In the genomic region with DNA sequence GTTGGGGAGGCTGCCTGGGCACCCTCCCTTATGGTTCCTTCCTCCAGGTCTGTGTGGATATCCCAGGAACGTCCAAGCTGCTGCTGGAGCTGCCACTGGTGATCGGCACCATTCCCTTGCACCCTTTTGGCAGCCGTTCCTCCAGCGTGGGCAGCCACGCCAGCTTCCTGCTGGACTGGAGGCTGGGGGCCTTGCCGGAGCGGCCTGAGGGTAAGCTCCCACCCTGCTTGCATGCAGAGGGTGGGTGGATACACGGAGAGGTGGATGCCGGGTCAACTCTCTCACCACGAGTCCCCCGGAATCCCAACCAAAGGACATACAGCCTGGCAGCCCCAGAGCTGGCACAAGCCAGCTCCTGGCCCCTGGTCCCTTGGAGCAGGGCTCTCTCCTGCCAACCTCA, we compare ENCODE assay signal across 23 cellular contexts. TPM values are rescaled to one million over a fixed set of nuclear protein-coding genes. Genes with fewer than 3 reads are reported as not detected.
DNase-seq lines count a peak whose midpoint lies in the region; ATAC-seq and TF ChIP-seq lines count a peak whose summit lies in the region.
"Had no signal": no experiment of that assay in that cellular context is flagged by ENCODE, and none has a peak within 500 bp of the region (broad histone marks: within the 10 kb centered on the region; RNA-seq: fewer than 3 reads in every experiment).

No MANE protein-coding gene starts in this region.

- H3K27me3 Mint-ChIP-seq in T-helper 1 cell treated with Interleukin-12 subunit alpha and Interleukin-12 subunit beta and Interleukin-4 antibody, amounts not matched to agents 30 μg/mL and 1 μg/mL, for 36 hours (ENCODE audit: low read depth) = no peaks in the 10 kb centered on the region
- no peaks in the 10 kb centered on the region for H3K27me3 Mint-ChIP-seq in activated T-helper 1 cell treated with anti-CD3 and anti-CD28 coated beads, Interleukin-12 subunit alpha, Interleukin-12 subunit beta, Interleukin-2, Interleukin-4 antibody, amounts not matched to agents 30 ng/mL and 10 ng/mL and 1 ng/mL, durations not matched to agents 14 hours and 24 hours and 36 hours (ENCODE audit: insufficient read depth)

- no peak for DNase-seq in T-helper 1 cell
- DNase-seq in activated T-helper 1 cell treated with anti-CD3 and anti-CD28 coated beads, Interleukin-12 subunit alpha, Interleukin-12 subunit beta, Interleukin-2, Interleukin-4 antibody, amounts not matched to agents 30 ng/mL and 10 ng/mL and 1 ng/mL, durations not matched to agents 14 hours and 24 hours and 36 hours (ENCODE audit: low spot score) = no peak
- DNase-seq in lower lobe of right lung = no peak
- DNase-seq in suprapubic skin (ENCODE audit: low spot score in 2 of 2) = no peak
- no peak for DNase-seq in SW 1271 (lab: John Stamatoyannopoulos, UW)
- no peak for DNase-seq in effector CD4-positive, alpha-beta T cell
- DNase-seq: activated CD4-positive, alpha-beta T cell treated with anti-CD3 and anti-CD28 coated beads, Interleukin-2, amount 50 U/mL, for 1 hour; activated naive CD4-positive, alpha-beta T cell; DMS153; erythroblast; Karpas-422; left colon; NCI-H1092 treated with DMSO at 0.1 percent for 48 hours; NCI-H2081 treated with DMSO at 0.1 percent for 48 hours; NCI-H526 treated with DMSO at 0.1 percent for 48 hours; PC-3; SK-N-SH; stimulated activated CD4-positive, alpha-beta T cell treated with anti-CD3 and anti-CD28 coated beads, Interleukin-2, amount 100 ng/mL, for 24 hours had no signal

- peak overlapping the region; percentile 72 for H3K4me3 ChIP-seq in lower lobe of right lung
- peak overlapping the region; percentile 66 for H3K4me3 ChIP-seq in suprapubic skin
- H3K4me3 ChIP-seq: mucosa of descending colon had no signal

- TF ChIP-seq POLR2A in suprapubic skin (IDR thresholded peaks at IDR 0.05) = no peak

- H3K4me1 Mint-ChIP-seq in T-helper 1 cell treated with Interleukin-12 subunit alpha and Interleukin-12 subunit beta and Interleukin-4 antibody, amounts not matched to agents 30 μg/mL and 1 μg/mL, for 36 hours (ENCODE audit: low read depth) = peaks cover 52% of the 10 kb centered on the region
- peaks cover 67% of the 10 kb centered on the region for H3K4me1 Mint-ChIP-seq in activated T-helper 1 cell treated with anti-CD3 and anti-CD28 coated beads, Interleukin-12 subunit alpha, Interleukin-12 subunit beta, Interleukin-2, Interleukin-4 antibody, amounts not matched to agents 30 ng/mL and 10 ng/mL and 1 ng/mL, durations not matched to agents 14 hours and 24 hours and 36 hours (ENCODE audit: low read depth)

- no peaks in the 10 kb centered on the region for H3K27me3 ChIP-seq in lower lobe of right lung (ENCODE audit: low read depth)
- H3K27me3 ChIP-seq in suprapubic skin = no peaks in the 10 kb centered on the region
- H3K27me3 ChIP-seq: right atrium auricular region had no signal

- WGBS in suprapubic skin = no CpG with 5 or more reads among the region's 11 CpGs

- intact Hi-C loops in activated T-helper 1 cell treated with anti-CD3 and anti-CD28 coated beads, Interleukin-12 subunit alpha, Interleukin-12 subunit beta, Interleukin-2, Interleukin-4 antibody, amounts not matched to agents 30 ng/mL and 10 ng/mL and 1 ng/mL, durations not matched to agents 14 hours and 24 hours and 36 hours (cut with micrococcal nuclease) = no loop called here
- intact Hi-C loops in lower lobe of right lung (cut with DNase I) = no loop called here

- H3K27ac ChIP-seq in lower lobe of right lung (peak overlapping the region; percentile 86), suprapubic skin (no peak overlapping the region)
- H3K27ac ChIP-seq: 22Rv1 had no signal

- no peaks in the 10 kb centered on the region for H3K9me3 Mint-ChIP-seq in T-helper 1 cell treated with Interleukin-12 subunit alpha and Interleukin-12 subunit beta and Interleukin-4 antibody, amounts not matched to agents 30 μg/mL and 1 μg/mL, for 36 hours
- no peaks in the 10 kb centered on the region for H3K9me3 Mint-ChIP-seq in activated T-helper 1 cell treated with anti-CD3 and anti-CD28 coated beads, Interleukin-12 subunit alpha, Interleukin-12 subunit beta, Interleukin-2, Interleukin-4 antibody, amounts not matched to agents 30 ng/mL and 10 ng/mL and 1 ng/mL, durations not matched to agents 14 hours and 24 hours and 36 hours

- H3K36me3 Mint-ChIP-seq in T-helper 1 cell treated with Interleukin-12 subunit alpha and Interleukin-12 subunit beta and Interleukin-4 antibody, amounts not matched to agents 30 μg/mL and 1 μg/mL, for 36 hours (ENCODE audit: low read depth) = peaks cover 51% of the 10 kb centered on the region
- peaks cover 50% of the 10 kb centered on the region for H3K36me3 Mint-ChIP-seq in activated T-helper 1 cell treated with anti-CD3 and anti-CD28 coated beads, Interleukin-12 subunit alpha, Interleukin-12 subunit beta, Interleukin-2, Interleukin-4 antibody, amounts not matched to agents 30 ng/mL and 10 ng/mL and 1 ng/mL, durations not matched to agents 14 hours and 24 hours and 36 hours (ENCODE audit: low read depth)

- H3K4me3 Mint-ChIP-seq in T-helper 1 cell treated with Interleukin-12 subunit alpha and Interleukin-12 subunit beta and Interleukin-4 antibody, amounts not matched to agents 30 μg/mL and 1 μg/mL, for 36 hours = peak overlapping the region; percentile 76
- H3K4me3 Mint-ChIP-seq in activated T-helper 1 cell treated with anti-CD3 and anti-CD28 coated beads, Interleukin-12 subunit alpha, Interleukin-12 subunit beta, Interleukin-2, Interleukin-4 antibody, amounts not matched to agents 30 ng/mL and 10 ng/mL and 1 ng/mL, durations not matched to agents 14 hours and 24 hours and 36 hours = peak overlapping the region; percentile 80

- H3K9me3 ChIP-seq in lower lobe of right lung = no peaks in the 10 kb centered on the region
- H3K9me3 ChIP-seq in suprapubic skin = no peaks in the 10 kb centered on the region
- H3K9me3 ChIP-seq: mucosa of descending colon, right atrium auricular region, SK-N-SH had no signal

- H3K4me1 ChIP-seq in lower lobe of right lung (peaks cover 48% of the 10 kb centered on the region), suprapubic skin (peaks cover 42% of the 10 kb centered on the region)

- H3K36me3 ChIP-seq in lower lobe of right lung (peaks cover 63% of the 10 kb centered on the region), suprapubic skin (peaks cover 51% of the 10 kb centered on the region)

- TF ChIP-seq CTCF in lower lobe of right lung (IDR thresholded peaks at IDR 0.05) (no peak), suprapubic skin (IDR thresholded peaks at IDR 0.05) (no peak)

- no peak for ATAC-seq in lower lobe of right lung
- no peak for ATAC-seq in GM21381 (IDR thresholded peaks at IDR 0.05; ENCODE audit: unreplicated experiment)
- ATAC-seq: left colon, mucosa of descending colon had no signal

- TF ChIP-seq EP300 in suprapubic skin (IDR thresholded peaks at IDR 0.05) = no peak

- no peak overlapping the region for H3K27ac Mint-ChIP-seq in T-helper 1 cell treated with Interleukin-12 subunit alpha and Interleukin-12 subunit beta and Interleukin-4 antibody, amounts not matched to agents 30 μg/mL and 1 μg/mL, for 36 hours
- no peak overlapping the region for H3K27ac Mint-ChIP-seq in activated T-helper 1 cell treated with anti-CD3 and anti-CD28 coated beads, Interleukin-12 subunit alpha, Interleukin-12 subunit beta, Interleukin-2, Interleukin-4 antibody, amounts not matched to agents 30 ng/mL and 10 ng/mL and 1 ng/mL, durations not matched to agents 14 hours and 24 hours and 36 hours

RNA-seq across cellular contexts. Expression of gene ARRDC2, which starts 2.2 kb away (rescaled TPM):
- total RNA-seq in activated T-helper 1 cell treated with anti-CD3 and anti-CD28 coated beads, Interleukin-12 subunit alpha, Interleukin-12 subunit beta, Interleukin-2, Interleukin-4 antibody, amounts not matched to agents 30 ng/mL and 10 ng/mL and 1 ng/mL, durations not matched to agents 14 hours and 24 hours and 36 hours = 45.0 and 46.1 TPM in 2 replicates
- total RNA-seq in lower lobe of right lung (89.4 TPM), suprapubic skin (10 to 100 TPM; 11.3 to 35.0 (median 28.5) TPM)

RNA-seq across cellular contexts. Expression of gene KCNN1, which starts 43.2 kb away (rescaled TPM):
- total RNA-seq in activated T-helper 1 cell treated with anti-CD3 and anti-CD28 coated beads, Interleukin-12 subunit alpha, Interleukin-12 subunit beta, Interleukin-2, Interleukin-4 antibody, amounts not matched to agents 30 ng/mL and 10 ng/mL and 1 ng/mL, durations not matched to agents 14 hours and 24 hours and 36 hours = not detected in 2 replicates
- total RNA-seq in lower lobe of right lung = not detected
- total RNA-seq in suprapubic skin = under 1 TPM in 2 of 4 donors, not detected in 2; 0.26 to 0.51 TPM
- total RNA-seq: PC-3 had no signal
